ENCODE assay signal across 13 cellular contexts in genomic region chr17:50355701-50356341, GRCh38.
"Had no signal": no experiment of that assay in that cellular context is flagged by ENCODE, and none has a peak within 500 bp of the region (broad histone marks: within the 10 kb centered on the region; RNA-seq: fewer than 3 reads in every experiment).

No MANE protein-coding gene starts in this region.

- DNase-seq: activated CD4-positive, alpha-beta memory T cell treated with anti-CD3 and anti-CD28 coated beads, Interleukin-2, amount 10 ng/mL, durations not matched to agents 7 days and 5 days; activated gamma-delta T cell; foreskin keratinocyte; mesenchymal stem cell; nephron progenitor cell; stimulated activated CD4-positive, alpha-beta T cell treated with anti-CD3 and anti-CD28 coated beads, Interleukin-15, amount 100 ng/mL, for 24 hours; stimulated activated CD4-positive, alpha-beta T cell treated with anti-CD3 and anti-CD28 coated beads, Interleukin-4, amount 100 ng/mL, for 4 hours; T-helper 9 cell; tibial artery had no signal

- H3K27me3 ChIP-seq: dorsolateral prefrontal cortex, foreskin keratinocyte, ovary, tibial artery had no signal

- H3K9me3 Mint-ChIP-seq: activated CD4-positive, alpha-beta memory T cell treated with anti-CD3 and anti-CD28 coated beads, Interleukin-2, amount 10 ng/mL, durations not matched to agents 7 days and 5 days; nephron progenitor cell had no signal

- H3K9me3 ChIP-seq: ovary, tibial artery had no signal

- H3K27me3 Mint-ChIP-seq: activated CD4-positive, alpha-beta memory T cell treated with anti-CD3 and anti-CD28 coated beads, Interleukin-2, amount 10 ng/mL, durations not matched to agents 7 days and 5 days; activated naive CD8-positive, alpha-beta T cell had no signal

- H3K4me1 ChIP-seq: foreskin keratinocyte had no signal

- H3K27ac ChIP-seq: dorsolateral prefrontal cortex, foreskin keratinocyte, ovary, tibial artery had no signal

- H3K36me3 ChIP-seq: ovary had no signal

- H3K4me3 ChIP-seq: dorsolateral prefrontal cortex, ovary, tibial artery had no signal

- ATAC-seq: foreskin keratinocyte, left lobe of liver had no signal

- H3K36me3 Mint-ChIP-seq: activated naive CD8-positive, alpha-beta T cell had no signal

- H3K27ac Mint-ChIP-seq: activated CD4-positive, alpha-beta memory T cell treated with anti-CD3 and anti-CD28 coated beads, Interleukin-2, amount 10 ng/mL, durations not matched to agents 7 days and 5 days; activated naive CD8-positive, alpha-beta T cell; nephron progenitor cell had no signal

- H3K4me3 Mint-ChIP-seq: activated CD4-positive, alpha-beta memory T cell treated with anti-CD3 and anti-CD28 coated beads, Interleukin-2, amount 10 ng/mL, durations not matched to agents 7 days and 5 days; activated naive CD8-positive, alpha-beta T cell; nephron progenitor cell had no signal
